Comparison of ENCODE assay signal across 29 cellular contexts in genomic region chr7:138748666-138749065, GRCh38. TPM values are rescaled to one million over a fixed set of nuclear protein-coding genes. Genes with fewer than 3 reads are reported as not detected.
"Had no signal": no experiment of that assay in that cellular context is flagged by ENCODE, and none has a peak within 500 bp of the region (broad histone marks: within the 10 kb centered on the region; RNA-seq: fewer than 3 reads in every experiment).

No MANE protein-coding gene starts in this region.

- H3K4me3 Mint-ChIP-seq: activated B cell treated with CpG ODN at 0.5 μM for 24 hours; activated CD4-positive, alpha-beta memory T cell treated with anti-CD3 and anti-CD28 coated beads, Interleukin-2, amount 10 ng/mL, durations not matched to agents 7 days and 5 days; activated CD4-positive, alpha-beta T cell treated with anti-CD3 and anti-CD28 coated beads, Interleukin-2, amount 10 ng/mL, durations not matched to agents 7 days and 5 days; activated naive CD4-positive, alpha-beta T cell treated with anti-CD3 and anti-CD28 coated beads, Interleukin-2, amount 50 U/mL, for 24 hours; central memory CD8-positive, alpha-beta T cell had no signal

- H3K27me3 ChIP-seq: ascending aorta, body of pancreas, MG63, Peyer's patch, SJCRH30 had no signal

- H3K27ac ChIP-seq: ascending aorta, body of pancreas, Peyer's patch, RWPE1, SJCRH30 had no signal

- H3K27me3 Mint-ChIP-seq: activated CD4-positive, alpha-beta memory T cell treated with anti-CD3 and anti-CD28 coated beads, Interleukin-2, amount 10 ng/mL, durations not matched to agents 7 days and 5 days; activated CD4-positive, alpha-beta T cell treated with anti-CD3 and anti-CD28 coated beads, Interleukin-2, amount 10 ng/mL, durations not matched to agents 7 days and 5 days; activated naive CD4-positive, alpha-beta T cell treated with anti-CD3 and anti-CD28 coated beads, Interleukin-2, amount 50 U/mL, for 24 hours; central memory CD8-positive, alpha-beta T cell had no signal

- H3K36me3 Mint-ChIP-seq: activated naive CD4-positive, alpha-beta T cell treated with anti-CD3 and anti-CD28 coated beads, Interleukin-2, amount 50 U/mL, for 24 hours had no signal

- DNase-seq: activated B cell treated with CpG ODN at 0.5 μM for 24 hours; activated CD4-positive, alpha-beta memory T cell treated with anti-CD3 and anti-CD28 coated beads, Interleukin-2, amount 10 ng/mL, durations not matched to agents 7 days and 5 days; activated CD4-positive, alpha-beta T cell treated with anti-CD3 and anti-CD28 coated beads for 1 hour; activated CD4-positive, alpha-beta T cell treated with anti-CD3 and anti-CD28 coated beads, Interleukin-2, amount 10 ng/mL, durations not matched to agents 7 days and 5 days; activated effector memory CD4-positive, alpha-beta T cell treated with Interleukin-2 at 50 U/mL for 16 hours; activated naive CD4-positive, alpha-beta T cell; activated T-cell treated with anti-CD3 and anti-CD28 coated beads for 4 hours; amniotic stem cell; body of pancreas; KG1; MG63; MV-4-11; NCI-H1105; NCI-H1436; NCI-H1694 treated with DMSO at 0.1 percent for 48 hours; NCI-H2029 treated with DMSO at 0.1 percent for 48 hours; NCI-H446; NCI-H524; Peyer's patch; Right ventricle myocardium superior; SJCRH30; SK-N-SH; T1000 had no signal

- H3K36me3 ChIP-seq: ascending aorta, MG63, Peyer's patch, SJCRH30 had no signal

- H3K4me3 ChIP-seq: ascending aorta, body of pancreas, MG63, Peyer's patch, SJCRH30 had no signal

- H3K27ac Mint-ChIP-seq: activated B cell treated with CpG ODN at 0.5 μM for 24 hours; activated CD4-positive, alpha-beta T cell treated with anti-CD3 and anti-CD28 coated beads, Interleukin-2, amount 10 ng/mL, durations not matched to agents 7 days and 5 days had no signal

- ATAC-seq: body of pancreas had no signal

- H3K4me1 ChIP-seq: ascending aorta, body of pancreas, Peyer's patch had no signal

- H3K9me3 Mint-ChIP-seq: activated B cell treated with CpG ODN at 0.5 μM for 24 hours; activated CD4-positive, alpha-beta memory T cell treated with anti-CD3 and anti-CD28 coated beads, Interleukin-2, amount 10 ng/mL, durations not matched to agents 7 days and 5 days; activated naive CD4-positive, alpha-beta T cell treated with anti-CD3 and anti-CD28 coated beads, Interleukin-2, amount 50 U/mL, for 24 hours; central memory CD8-positive, alpha-beta T cell had no signal

- H3K9me3 ChIP-seq: ascending aorta, body of pancreas, MG63, Peyer's patch, SJCRH30, SK-N-SH had no signal

- H3K4me1 Mint-ChIP-seq: activated B cell treated with CpG ODN at 0.5 μM for 24 hours had no signal

RNA-seq across cellular contexts. Expression of gene SVOPL, which starts 47.5 kb away (rescaled TPM):
- total RNA-seq: activated B cell treated with CpG ODN at 0.5 μM for 24 hours; activated CD4-positive, alpha-beta memory T cell treated with anti-CD3 and anti-CD28 coated beads, Interleukin-2, amount 10 ng/mL, durations not matched to agents 7 days and 5 days; activated CD8-positive, alpha-beta memory T cell treated with anti-CD3 and anti-CD28 coated beads for 36 hours; ascending aorta; body of pancreas; Right ventricle myocardium superior; SJCRH30 had no signal
- polyA plus RNA-seq: SK-N-SH had no signal

RNA-seq across cellular contexts. Expression of gene TMEM213, which starts 49.1 kb away (rescaled TPM):
- total RNA-seq: activated B cell treated with CpG ODN at 0.5 μM for 24 hours; activated CD4-positive, alpha-beta T cell treated with anti-CD3 and anti-CD28 coated beads, Interleukin-2, amount 10 ng/mL, durations not matched to agents 7 days and 5 days; activated CD8-positive, alpha-beta memory T cell treated with anti-CD3 and anti-CD28 coated beads for 36 hours; ascending aorta; body of pancreas; bronchial epithelial cell; Peyer's patch; Right ventricle myocardium superior; SJCRH30 had no signal
- polyA plus RNA-seq: SK-N-SH had no signal

RNA-seq across cellular contexts. Expression of gene ATP6V0A4, which starts 49.3 kb away (rescaled TPM):
- total RNA-seq: activated B cell treated with CpG ODN at 0.5 μM for 24 hours; activated CD4-positive, alpha-beta T cell treated with anti-CD3 and anti-CD28 coated beads, Interleukin-2, amount 10 ng/mL, durations not matched to agents 7 days and 5 days; activated CD8-positive, alpha-beta memory T cell treated with anti-CD3 and anti-CD28 coated beads for 36 hours; ascending aorta; body of pancreas; bronchial epithelial cell; Right ventricle myocardium superior had no signal
- polyA plus RNA-seq: SK-N-SH had no signal
